1 cellular context compared by ENCODE assay signal in genomic region chr2:164737612-164738081, GRCh38.
TF ChIP-seq lines count a peak whose summit lies in the region.

No MANE protein-coding gene starts in this region.

TF ChIP-seq in HepG2, 621 proteins besides CTCF, POLR2A, EP300 and RAD21 (continued from another document and continues in another):
- TF ChIP-seq CEBPB (IDR thresholded peaks at IDR 0.05; ENCODE audit: borderline replicate concordance, low read depth, low read length): no peak
- TF ChIP-seq NFYC (CRISPR knock-in tag; IDR thresholded peaks at IDR 0.05): peak; percentile 38; the same call in 1 of the 2 replicates
- 0 out of 2 replicates have a peak, but pooled peaks have one; percentile 27 for TF ChIP-seq KLF6 (CRISPR knock-in tag; IDR thresholded peaks at IDR 0.05)
- peak; percentile 70 for TF ChIP-seq TFDP2 (CRISPR knock-in tag; IDR thresholded peaks at IDR 0.05)
- peak; percentile 68; the same call in 1 of the 2 replicates for TF ChIP-seq CBFB (CRISPR knock-in tag; IDR thresholded peaks at IDR 0.05)
- TF ChIP-seq ZNF124 (CRISPR knock-in tag; IDR thresholded peaks at IDR 0.05): 0 out of 2 replicates have a peak, but pooled peaks have one; percentile 26
- TF ChIP-seq KMT2A (CRISPR knock-in tag; IDR thresholded peaks at IDR 0.05): peak; percentile 89
- TF ChIP-seq ZNF280D (CRISPR knock-in tag; IDR thresholded peaks at IDR 0.05): 0 out of 2 replicates have a peak, but pooled peaks have one; percentile 58
- peak; percentile 82 for TF ChIP-seq GATAD2A (CRISPR knock-in tag; IDR thresholded peaks at IDR 0.05)
- peak; percentile 40; the same call in 1 of the 2 replicates for TF ChIP-seq FOXJ3 (CRISPR knock-in tag; IDR thresholded peaks at IDR 0.05; ENCODE audit: borderline replicate concordance)
- TF ChIP-seq KDM5A (IDR thresholded peaks at IDR 0.05; ENCODE audit: borderline replicate concordance, low read length): peak; percentile 42; the same call in 1 of the 2 replicates
- TF ChIP-seq ZNF431 (CRISPR knock-in tag; IDR thresholded peaks at IDR 0.05; ENCODE audit: borderline replicate concordance, low read depth): no peak
- peak; percentile 60; the same call in 1 of the 2 replicates for TF ChIP-seq TFDP1 (CRISPR knock-in tag; IDR thresholded peaks at IDR 0.05; ENCODE audit: borderline replicate concordance)
- TF ChIP-seq ZFAT (CRISPR knock-in tag; conservative IDR thresholded peaks at IDR 0.05): no peak
- peak; percentile 52; the same call in 1 of the 2 replicates for TF ChIP-seq ZKSCAN8 (CRISPR knock-in tag; IDR thresholded peaks at IDR 0.05; ENCODE audit: borderline replicate concordance)
- peak; percentile 77 for TF ChIP-seq ZGPAT (CRISPR knock-in tag; IDR thresholded peaks at IDR 0.05)
- TF ChIP-seq ZNF780A (CRISPR knock-in tag; IDR thresholded peaks at IDR 0.05): no peak
- TF ChIP-seq MXD3 (CRISPR knock-in tag; IDR thresholded peaks at IDR 0.05): 0 out of 2 replicates have a peak, but pooled peaks have one; percentile 27
- TF ChIP-seq ZFP41 (CRISPR knock-in tag; IDR thresholded peaks at IDR 0.05; ENCODE audit: borderline replicate concordance): no peak
- TF ChIP-seq ZNF766 (CRISPR knock-in tag; IDR thresholded peaks at IDR 0.05; ENCODE audit: borderline replicate concordance): no peak
- TF ChIP-seq TEAD3 (CRISPR knock-in tag; optimal IDR thresholded peaks at IDR 0.05; ENCODE audit: borderline replicate concordance): peak; percentile 56
- peak; percentile 67; the same call in 1 of the 2 replicates for TF ChIP-seq MYNN (CRISPR knock-in tag; IDR thresholded peaks at IDR 0.05; ENCODE audit: low read depth)
- peak; percentile 65; the same call in 1 of the 2 replicates for TF ChIP-seq ZBTB49 (CRISPR knock-in tag; IDR thresholded peaks at IDR 0.05; ENCODE audit: borderline replicate concordance)
- TF ChIP-seq ZFY (CRISPR knock-in tag; IDR thresholded peaks at IDR 0.05): peak; percentile 23; the same call in 1 of the 2 replicates
- 0 out of 4 replicates have a peak, but pooled peaks of 1 of the 2 experiments have one; percentile 26 for TF ChIP-seq NR2F1 (CRISPR knock-in tag; IDR thresholded peaks at IDR 0.05)
- no peak for TF ChIP-seq ZNF562 (CRISPR knock-in tag; IDR thresholded peaks at IDR 0.05; ENCODE audit: borderline replicate concordance)
- TF ChIP-seq ZNF580 (CRISPR knock-in tag; IDR thresholded peaks at IDR 0.05; ENCODE audit: borderline replicate concordance, low read depth): peak; percentile 86; the same call in 1 of the 2 replicates
- no peak for TF ChIP-seq SOX6 (IDR thresholded peaks at IDR 0.05)
- TF ChIP-seq SOX6 (CRISPR knock-in tag; IDR thresholded peaks at IDR 0.05): peak; percentile 58; the same call in 1 of the 2 replicates
- peak; percentile 94 for TF ChIP-seq CHD4 (IDR thresholded peaks at IDR 0.05; ENCODE audit: borderline replicate concordance, low read length)
- peak; percentile 34 for TF ChIP-seq ZEB1 (IDR thresholded peaks at IDR 0.05; ENCODE audit: insufficient replicate concordance, low read depth)
- peak; percentile 68 for TF ChIP-seq ZFP36 (IDR thresholded peaks at IDR 0.05; ENCODE audit: borderline replicate concordance, low read depth, low read length, partially characterized antibody)
- peak; percentile 48; the same call in 1 of the 2 replicates for TF ChIP-seq CBX5 (CRISPR knock-in tag; IDR thresholded peaks at IDR 0.05; ENCODE audit: borderline replicate concordance)
- 0 out of 2 replicates have a peak, but pooled peaks have one; percentile 45 for TF ChIP-seq SALL2 (CRISPR knock-in tag; IDR thresholded peaks at IDR 0.05)
- TF ChIP-seq FLYWCH1 (CRISPR knock-in tag; IDR thresholded peaks at IDR 0.05): no peak
- peak; percentile 77 for TF ChIP-seq KDM2A (CRISPR knock-in tag; IDR thresholded peaks at IDR 0.05; ENCODE audit: borderline replicate concordance, low read depth)
- peak; percentile 50 for TF ChIP-seq XRCC5 (optimal IDR thresholded peaks at IDR 0.05; ENCODE audit: low read length)
- peak; percentile 84 for TF ChIP-seq HDAC2 (CRISPR knock-in tag; IDR thresholded peaks at IDR 0.05)
- no peak for TF ChIP-seq NAIF1 (CRISPR knock-in tag; IDR thresholded peaks at IDR 0.05; ENCODE audit: borderline replicate concordance)
- peak; percentile 80 for TF ChIP-seq MIER3 (CRISPR knock-in tag; IDR thresholded peaks at IDR 0.05; ENCODE audit: borderline replicate concordance)
- TF ChIP-seq PHF5A (CRISPR knock-in tag; IDR thresholded peaks at IDR 0.05; ENCODE audit: low read depth, unreplicated experiment): peak; percentile 73
- TF ChIP-seq ZNF503 (CRISPR knock-in tag; IDR thresholded peaks at IDR 0.05): 0 out of 2 replicates have a peak, but pooled peaks have one; percentile 33
- peak; percentile 67 for TF ChIP-seq TOE1 (CRISPR knock-in tag; IDR thresholded peaks at IDR 0.05)
- TF ChIP-seq ZNF709 (CRISPR knock-in tag; IDR thresholded peaks at IDR 0.05): peak; percentile 30; the same call in 1 of the 2 replicates
- TF ChIP-seq ZNF180 (CRISPR knock-in tag; IDR thresholded peaks at IDR 0.05; ENCODE audit: borderline replicate concordance, low read depth): peak; percentile 36; the same call in 1 of the 2 replicates
- TF ChIP-seq BHLHE40 (IDR thresholded peaks at IDR 0.05; ENCODE audit: low read length): no peak
- 0 out of 2 replicates have a peak, but pooled peaks have one; percentile 45 for TF ChIP-seq RFXANK (CRISPR knock-in tag; IDR thresholded peaks at IDR 0.05)
- TF ChIP-seq TFE3 (CRISPR knock-in tag; IDR thresholded peaks at IDR 0.05): peak; percentile 64; the same call in 1 of the 2 replicates
- TF ChIP-seq ZNF331 (CRISPR knock-in tag; IDR thresholded peaks at IDR 0.05): peak; percentile 67
- TF ChIP-seq KMT2B (CRISPR knock-in tag; IDR thresholded peaks at IDR 0.05): peak; percentile 69
- TF ChIP-seq GATAD1 (CRISPR knock-in tag; IDR thresholded peaks at IDR 0.05): peak; percentile 39; the same call in 1 of the 2 replicates
- TF ChIP-seq THAP11 (CRISPR knock-in tag; IDR thresholded peaks at IDR 0.05): 0 out of 2 replicates have a peak, but pooled peaks have one; percentile 44
- peak; percentile 52; the same call in 1 of the 2 replicates for TF ChIP-seq IKZF5 (CRISPR knock-in tag; IDR thresholded peaks at IDR 0.05)
- no peak; the same call in 1 of the 2 replicates for TF ChIP-seq ZFX (CRISPR knock-in tag; IDR thresholded peaks at IDR 0.05; ENCODE audit: low read depth)
